In the genomic region with DNA sequence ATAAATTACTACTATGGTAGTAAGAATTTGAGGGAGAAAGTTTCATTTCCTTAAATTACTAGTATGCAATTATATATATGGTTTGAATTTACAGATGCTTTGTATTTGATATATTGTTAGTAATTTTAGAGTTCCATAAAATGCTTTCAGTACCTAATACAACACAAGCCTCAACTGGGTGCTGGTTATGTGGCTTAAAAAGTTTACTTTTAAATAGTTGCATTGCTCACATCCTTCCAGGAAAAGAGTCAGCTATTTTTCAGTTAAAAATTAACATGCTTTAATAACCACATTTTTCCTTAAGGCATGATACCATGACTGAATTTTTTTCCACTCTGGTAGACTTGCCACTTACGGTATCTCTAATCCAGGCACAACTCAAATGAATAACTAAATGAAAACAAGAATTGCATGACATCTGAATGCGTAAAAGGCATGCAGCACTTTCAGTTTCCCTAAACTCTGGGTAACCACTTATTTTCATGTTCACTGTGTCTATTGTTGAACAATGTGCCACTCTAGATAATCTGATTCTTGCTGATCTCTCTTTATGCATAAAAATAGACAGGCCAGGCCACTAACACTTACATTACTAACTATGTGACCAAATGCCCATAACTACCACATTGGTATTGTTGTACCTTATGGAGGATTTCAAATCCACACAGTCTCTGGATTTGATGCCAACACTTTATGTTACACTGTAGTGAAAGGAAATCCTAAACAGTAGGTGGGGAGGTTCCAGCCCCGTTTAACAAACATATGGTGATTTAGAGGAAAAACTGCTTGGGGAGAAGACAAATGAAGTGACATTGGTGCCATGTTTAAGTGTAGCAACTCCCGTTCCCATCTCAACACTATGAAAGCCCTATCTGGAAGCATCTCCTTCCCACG, we compare ENCODE assay signal across 8 cellular contexts. TPM values are rescaled to one million over a fixed set of nuclear protein-coding genes. Genes with fewer than 3 reads are reported as not detected.
DNase-seq lines count a peak whose midpoint lies in the region; ATAC-seq and TF ChIP-seq lines count a peak whose summit lies in the region.

No MANE protein-coding gene starts in this region.

- H3K27ac ChIP-seq in smooth muscle cell (ENCODE audit: low read depth), result no peak overlapping the region

- H3K36me3 Mint-ChIP-seq in T-helper 17 cell (ENCODE audit: low read depth), result peaks cover 4% of the 10 kb centered on the region

- no peak overlapping the region for H3K4me3 Mint-ChIP-seq in T-helper 17 cell

- TF ChIP-seq CTCF in AG10803 (conservative IDR thresholded peaks at IDR 0.05; ENCODE audit: low read length), result no peak
- no peak for TF ChIP-seq CTCF in smooth muscle cell (IDR thresholded peaks at IDR 0.05; ENCODE audit: borderline replicate concordance, insufficient read depth, poor library complexity, severe bottlenecking)

- no peak overlapping the region for H3K27ac Mint-ChIP-seq in T-helper 17 cell

- peak; percentile 22 for DNase-seq in AG10803 (ENCODE audit: low read depth)
- DNase-seq in GM19240 (ENCODE audit: insufficient read length, low spot score), result peak; percentile 23
- peak; percentile 41 for DNase-seq in astrocyte of the hippocampus (ENCODE audit: low read depth, low spot score)
- no peak for DNase-seq in NCI-H526 (lab: John Stamatoyannopoulos, UW)
- no peak for DNase-seq in DMS 273 treated with DMSO at 0.1 percent for 48 hours (lab: John Stamatoyannopoulos, UW)
- no peak for DNase-seq in T-helper 17 cell
- DNase-seq in smooth muscle cell (lab: John Stamatoyannopoulos, UW; ENCODE audit: unreplicated experiment), result no peak

- H3K36me3 ChIP-seq in smooth muscle cell (ENCODE audit: low read depth), result no peaks in the 10 kb centered on the region

- H2AFZ ChIP-seq in smooth muscle cell (ENCODE audit: low read depth), result no peak overlapping the region

- H3K4me3 ChIP-seq in AG10803 (ENCODE audit: low read length) (no peak overlapping the region), smooth muscle cell (no peak overlapping the region)

- no peaks in the 10 kb centered on the region for H4K20me1 ChIP-seq in smooth muscle cell (ENCODE audit: low read depth)

- WGBS in smooth muscle cell (ENCODE audit: low lambda C conversion rate), result 84% methylated on average over 5 of the region's 5 CpGs

- no peaks in the 10 kb centered on the region for H3K27me3 ChIP-seq in smooth muscle cell (ENCODE audit: low read depth)

- H3F3A ChIP-seq in smooth muscle cell (ENCODE audit: low read depth), result no peaks in the 10 kb centered on the region

- H3K9me3 ChIP-seq in T-helper 17 cell (ENCODE audit: control insufficient read depth, low read length, poor library complexity, severe bottlenecking), result no peaks in the 10 kb centered on the region
- no peaks in the 10 kb centered on the region for H3K9me3 ChIP-seq in smooth muscle cell (replicated peaks; ENCODE audit: low read depth)

- peaks cover 7% of the 10 kb centered on the region for H3K4me1 Mint-ChIP-seq in T-helper 17 cell

- ATAC-seq in HG03196 (IDR thresholded peaks at IDR 0.05; ENCODE audit: unreplicated experiment) (peak; percentile 95), T-helper 17 cell (no peak)

- no peaks in the 10 kb centered on the region for H3K4me1 ChIP-seq in smooth muscle cell (ENCODE audit: low read depth)

- H3K9ac ChIP-seq in smooth muscle cell (ENCODE audit: low read depth), result no peak overlapping the region

- no peak overlapping the region for H3K4me2 ChIP-seq in smooth muscle cell

- no peaks in the 10 kb centered on the region for H3K79me2 ChIP-seq in smooth muscle cell (ENCODE audit: low read depth)

- peaks cover 10% of the 10 kb centered on the region for H3K27me3 Mint-ChIP-seq in T-helper 17 cell

RNA-seq across cellular contexts. Expression of gene SLC35F5, which starts 35.5 kb away (rescaled TPM):
- total RNA-seq in T-helper 17 cell (10 to 100 TPM; 19.5 to 28.1 TPM), smooth muscle cell (83.7 and 121 TPM in 2 replicates)
- polyA plus RNA-seq in smooth muscle cell, result 40.0 and 47.8 TPM in 2 replicates

Comparison
In these comparisons a context has a peak if more than half of its experiments do, and no peak if none do; other contexts are left out.
1. DNase-seq: peak in AG10803 (single experiment), GM19240 (single experiment) and astrocyte of the hippocampus (single experiment); none in NCI-H526 (0 of 2), DMS 273 treated with DMSO at 0.1 percent for 48 hours (single experiment), T-helper 17 cell (0 of 3) and smooth muscle cell (single experiment).